25 cellular contexts compared by ENCODE assay signal in the genomic region with DNA sequence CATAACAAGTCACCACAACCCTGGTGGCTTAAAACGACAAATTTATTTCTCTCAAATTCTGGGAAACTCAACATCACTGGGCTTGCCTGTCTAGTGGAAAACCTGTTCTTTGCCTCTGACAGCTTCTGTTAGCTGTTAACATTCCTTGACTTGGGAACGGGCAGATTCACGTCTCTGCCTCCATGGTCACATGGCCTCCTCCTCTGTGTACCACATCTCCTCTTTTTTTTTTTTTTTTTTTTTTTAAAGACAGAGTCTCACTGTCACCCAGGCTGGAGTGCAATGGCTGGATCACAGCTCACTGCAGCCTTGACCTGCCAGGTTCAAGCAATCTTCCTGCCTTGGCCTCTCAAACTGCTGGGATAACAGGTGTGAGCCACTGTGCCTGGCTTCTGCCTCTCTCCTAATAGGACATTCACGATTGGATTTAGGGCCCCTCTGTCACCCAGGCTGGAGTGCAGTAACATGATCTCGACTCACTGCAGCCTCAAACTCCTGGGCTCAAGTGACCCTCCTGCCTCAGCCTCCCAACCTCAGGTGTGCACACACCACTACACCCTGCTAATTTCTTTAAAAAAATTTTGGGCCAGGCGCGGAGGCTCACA. TPM values are rescaled to one million over a fixed set of nuclear protein-coding genes. Genes with fewer than 3 reads are reported as not detected.
DNase-seq lines count a peak whose midpoint lies in the region; ATAC-seq, FAIRE-seq and TF ChIP-seq lines count a peak whose summit lies in the region.
"Had no signal": no experiment of that assay in that cellular context is flagged by ENCODE, and none has a peak within 500 bp of the region (broad histone marks: within the 10 kb centered on the region; RNA-seq: fewer than 3 reads in every experiment).

No MANE protein-coding gene starts in this region.

- H3K27ac ChIP-seq in HEK293 (ENCODE audit: extremely low read depth, low read depth, low read length), result no peak overlapping the region
- H3K27ac ChIP-seq in K562 (ENCODE audit: extremely low read depth, low read depth, low read length), result no peak overlapping the region
- H3K27ac ChIP-seq: C4-2B, SJCRH30 had no signal

- in situ Hi-C loops in K562 (cut with MboI), result loop anchor here (25.0 kb wide), 1 partner anchor 349 kb away; no protein-coding TSS in a partner anchor

- TF ChIP-seq EP300 in K562 (IDR thresholded peaks at IDR 0.05; ENCODE audit: low read length), result no peak

- no peaks in the 10 kb centered on the region for H3K79me2 ChIP-seq in K562 (ENCODE audit: control insufficient read depth, insufficient read depth, low read length)

- TF ChIP-seq RAD21 in K562 (CRISPR knock-in tag; conservative IDR thresholded peaks at IDR 0.05 in 1 of 2, IDR thresholded peaks at IDR 0.05 in 1 of 2), result no peak

- ATAC-seq in K562, result no peak
- ATAC-seq: HCT116, Panc1 had no signal

- TF ChIP-seq POLR2A in K562 (conservative IDR thresholded peaks at IDR 0.05), result no peak

- POLR2A ChIA-PET in HEK293 (lab: Yijun Ruan, JAX) (interaction anchor here (0.6 to 0.9 kb wide), 3 partner anchors 24 to 644 kb away, joined by 5 to 7 read pairs (median 5); no protein-coding TSS in a partner anchor), K562 (lab: Yijun Ruan, JAX) (no interaction called here)

- no peak for FAIRE-seq in K562 (lab: Jason Lieb, UNC)
- FAIRE-seq: GM19239, H1 had no signal

- CTCF ChIA-PET in HEK293 (lab: Yijun Ruan, JAX), result interaction anchor here (0.6 kb wide), 2 partner anchors 64 to 1220 kb away, joined by 3 to 4 read pairs; no protein-coding TSS in a partner anchor
- CTCF ChIA-PET in K562 (lab: Yijun Ruan, JAX; ENCODE audit: low intra/inter-chr PET ratio), result interaction anchor here (0.7 kb wide), 1 partner anchor 15 kb away, joined by 5 read pairs; no protein-coding TSS in a partner anchor

- peak overlapping the region; percentile 33 for H3K27ac Mint-ChIP-seq in progenitor cell of endocrine pancreas
- H3K27ac Mint-ChIP-seq: IgD-negative memory B cell had no signal

- H3K9me3 ChIP-seq in HEK293 (ENCODE audit: control insufficient read depth, insufficient read depth, low read depth, low read length), result no peaks in the 10 kb centered on the region
- H3K9me3 ChIP-seq in K562 (replicated peaks; ENCODE audit: control insufficient read depth, insufficient read depth, low read depth, low read length), result no peaks in the 10 kb centered on the region
- H3K9me3 ChIP-seq: SJCRH30 had no signal

- H3K27me3 ChIP-seq in K562 (ENCODE audit: control insufficient read depth in 2 of 2, insufficient read depth in 2 of 2, low read length in 2 of 2), result no peaks in the 10 kb centered on the region
- H3K27me3 ChIP-seq: SJCRH30 had no signal

- H2AFZ ChIP-seq in K562 (ENCODE audit: low read depth, low read length), result no peak overlapping the region

- no peaks in the 10 kb centered on the region for H3K4me1 Mint-ChIP-seq in progenitor cell of endocrine pancreas (ENCODE audit: low read depth)

- H3K36me3 Mint-ChIP-seq in progenitor cell of endocrine pancreas (ENCODE audit: insufficient read depth), result peaks cover 3% of the 10 kb centered on the region
- H3K36me3 Mint-ChIP-seq: IgD-negative memory B cell had no signal

- 56% methylated on average over 7 of the region's 7 CpGs for WGBS in K562 (ENCODE audit: insufficient coverage, low coverage, missing lambda C conversion rate)

- TF ChIP-seq CTCF in HEK293 (tag by site-specific recombination; IDR thresholded peaks at IDR 0.05), result no peak
- TF ChIP-seq CTCF in K562 (IDR thresholded peaks at IDR 0.05 in 2 of 3, conservative IDR thresholded peaks at IDR 0.05 in 1 of 3; ENCODE audit: insufficient read depth in 2 of 3, low read depth in 1 of 3, low read length in 3 of 3), result no peak
- no peak for TF ChIP-seq CTCF in progenitor cell of endocrine pancreas (IDR thresholded peaks at IDR 0.05; ENCODE audit: unreplicated experiment)

- H3K4me2 ChIP-seq in K562 (ENCODE audit: insufficient read depth, low read length), result no peak overlapping the region

- H3K27me3 Mint-ChIP-seq in progenitor cell of endocrine pancreas, result no peaks in the 10 kb centered on the region
- H3K27me3 Mint-ChIP-seq: CD8-positive, alpha-beta memory T cell; IgD-negative memory B cell had no signal

- H3K4me1 ChIP-seq in HEK293 (ENCODE audit: control insufficient read depth, insufficient read depth, low read length) (no peaks in the 10 kb centered on the region), K562 (replicated peaks in 1 of 2; ENCODE audit: control insufficient read depth in 2 of 2, insufficient read depth in 2 of 2, low read length in 2 of 2) (peaks cover 0 to 4% of the 10 kb centered on the region in 2 experiments; a peak in 2 of 5 replicates)

- no peaks in the 10 kb centered on the region for H3K9me1 ChIP-seq in K562 (ENCODE audit: control insufficient read depth, insufficient read depth, low read length)

- intact Hi-C loops in K562 (cut with micrococcal nuclease), result no loop called here

- H3K9me3 Mint-ChIP-seq in progenitor cell of endocrine pancreas (ENCODE audit: low read depth), result no peaks in the 10 kb centered on the region
- H3K9me3 Mint-ChIP-seq: CD8-positive, alpha-beta memory T cell; IgD-negative memory B cell had no signal

- H3K36me3 ChIP-seq in HEK293 (ENCODE audit: control insufficient read depth in 2 of 2, insufficient read depth in 1 of 2, low read length in 2 of 2) (peaks cover 18 to 23% of the 10 kb centered on the region in 2 experiments), K562 (ENCODE audit: control insufficient read depth, insufficient read depth, low read length) (peaks cover 21% of the 10 kb centered on the region; the same call in 1 of the 3 replicates)

- BruUV-seq in K562 (replicated peaks; lab: Mats Ljungman, UMichigan), result no TSS peak

- H3K4me3 Mint-ChIP-seq in progenitor cell of endocrine pancreas (ENCODE audit: low read depth), result no peak overlapping the region
- H3K4me3 Mint-ChIP-seq: CD8-positive, alpha-beta memory T cell; IgD-negative memory B cell had no signal

- peaks cover 7% of the 10 kb centered on the region; the same call in 1 of the 2 replicates for H4K20me1 ChIP-seq in K562 (replicated peaks; ENCODE audit: control insufficient read depth, insufficient read depth, low read length)

- DNase-seq in NCI-H82 (lab: John Stamatoyannopoulos, UW) (peak; percentile 35), NCI-H82 treated with DMSO at 0.1 percent for 48 hours (lab: John Stamatoyannopoulos, UW; ENCODE audit: unreplicated experiment) (no peak), K562 (ENCODE audit: extremely low read depth in 1 of 4, low spot score in 3 of 4) (no peak), progenitor cell of endocrine pancreas (ENCODE audit: low spot score, unreplicated experiment) (no peak), SHP77 treated with DMSO at 0.1 percent for 48 hours (lab: John Stamatoyannopoulos, UW) (no peak)
- DNase-seq in stimulated activated CD4-positive, alpha-beta T cell treated with anti-CD3 and anti-CD28 coated beads, Interleukin-15, amount 100 ng/mL, for 24 hours, result no peak
- DNase-seq: Calu3; CD8-positive, alpha-beta memory T cell; DMS153; GF-D8; Kasumi-1; NCI-H1092; NCI-H1436; NCI-H187 treated with DMSO at 0.1 percent for 48 hours; NCI-H2227 treated with DMSO at 0.1 percent for 48 hours; NCI-H510A treated with DMSO at 0.1 percent for 48 hours; NCI-H748 treated with DMSO at 0.1 percent for 48 hours had no signal

- peak overlapping the region in 1 of 2 experiments; percentile 17; a peak in 1 of 4 replicates for H3K9ac ChIP-seq in K562 (ENCODE audit: insufficient read depth in 1 of 2, low read depth in 2 of 2, low read length in 2 of 2)

- H3K4me3 ChIP-seq in HEK293 (ENCODE audit: low read depth, low read length), result no peak overlapping the region
- H3K4me3 ChIP-seq in K562, result no peak overlapping the region
- H3K4me3 ChIP-seq: SJCRH30 had no signal

RNA-seq across cellular contexts. Expression of a gene that starts 11.7 kb away (rescaled TPM):
- total RNA-seq in K562 (2011; cell fraction: chromatin; rRNA removed; ENCODE audit: low replicate concordance), result 9.5 and 31.3 TPM in 2 replicates
- 21.2 and 23.6 TPM in 2 replicates for total RNA-seq in K562 (2011; cell fraction: nucleolus; rRNA removed)
- total RNA-seq in K562 (2011; cell fraction: nucleoplasm; rRNA removed), result 13.2 and 14.3 TPM in 2 replicates
- 8.2 and 11.3 TPM in 2 replicates for total RNA-seq in K562 (2014; rRNA removed)
- 1.4 and 1.7 TPM in 2 replicates for total RNA-seq in K562 (2014; rRNA removed; fragmentation: Illumina TruSeq; extraction: Trizol)
- total RNA-seq in K562 (2015; rRNA removed; fragmentation: Illumina TruSeq; extraction: Trizol), result 4.0 and 4.2 TPM in 2 replicates
- total RNA-seq in K562 (2021), result 12.4 and 12.9 TPM in 2 replicates
- 6.4 and 9.2 TPM in 2 replicates for polyA plus RNA-seq in K562 (2011; rRNA removed)
- 9.5 and 22.7 TPM in 2 replicates for polyA plus RNA-seq in K562 (2011; cell fraction: cytosol; rRNA removed)
- 16.1 and 20.2 TPM in 2 replicates for polyA plus RNA-seq in K562 (2011; cell fraction: nucleus; rRNA removed)
- polyA plus RNA-seq in K562 (2012), result 7.3 and 10.7 TPM in 2 replicates
- polyA plus RNA-seq in K562 (2014; fragmentation: Illumina TruSeq; extraction: Trizol), result 3.7 and 8.4 TPM in 2 replicates
- polyA plus RNA-seq in K562 (2014; fragmentation: Nextera tagmentation; extraction: Ambion mirVana), result under 1 TPM in 1 of 2 experiments, not detected in 1; 0.11 TPM
- 10.7 and 11.9 TPM in 2 replicates for polyA plus RNA-seq in K562 (2014; rRNA removed)
- 2.5 and 5.3 TPM in 2 replicates for polyA minus RNA-seq in K562 (2011; rRNA and poly(A)+ RNA removed)
- polyA minus RNA-seq in K562 (2011; cell fraction: cytosol; rRNA and poly(A)+ RNA removed), result 8.2 and 8.6 TPM in 2 replicates
- polyA minus RNA-seq in K562 (2011; cell fraction: nucleus; rRNA and poly(A)+ RNA removed), result 5.5 and 6.7 TPM in 2 replicates
- 75.8 and 76.7 TPM in 2 replicates for total RNA-seq in progenitor cell of endocrine pancreas

RNA-seq across cellular contexts. Expression of a gene that starts 30.1 kb away (rescaled TPM):
- 13.7 and 27.0 TPM in 2 replicates for total RNA-seq in K562 (2011; cell fraction: chromatin; rRNA removed; ENCODE audit: low replicate concordance)
- 25.8 and 27.0 TPM in 2 replicates for total RNA-seq in K562 (2011; cell fraction: nucleolus; rRNA removed)
- total RNA-seq in K562 (2011; cell fraction: nucleoplasm; rRNA removed), result 21.0 and 29.0 TPM in 2 replicates
- total RNA-seq in K562 (2014; rRNA removed), result 49.2 and 63.0 TPM in 2 replicates
- 34.6 and 37.5 TPM in 2 replicates for total RNA-seq in K562 (2014; rRNA removed; fragmentation: Illumina TruSeq; extraction: Trizol)
- total RNA-seq in K562 (2015; rRNA removed; fragmentation: Illumina TruSeq; extraction: Trizol), result 46.6 and 47.4 TPM in 2 replicates
- total RNA-seq in K562 (2021), result 70.0 and 73.8 TPM in 2 replicates
- 51.7 and 52.6 TPM in 2 replicates for polyA plus RNA-seq in K562 (2011; rRNA removed)
- polyA plus RNA-seq in K562 (2011; cell fraction: cytosol; rRNA removed), result 72.8 and 75.5 TPM in 2 replicates
- 25.7 and 27.6 TPM in 2 replicates for polyA plus RNA-seq in K562 (2011; cell fraction: nucleus; rRNA removed)
- polyA plus RNA-seq in K562 (2012), result 30.7 and 36.5 TPM in 2 replicates
- polyA plus RNA-seq in K562 (2014; fragmentation: Illumina TruSeq; extraction: Trizol), result 47.2 and 52.2 TPM in 2 replicates
- 10 to 100 TPM; 11.4 to 18.0 TPM for polyA plus RNA-seq in K562 (2014; fragmentation: Nextera tagmentation; extraction: Ambion mirVana)
- 38.4 and 48.0 TPM in 2 replicates for polyA plus RNA-seq in K562 (2014; rRNA removed)
- 59.1 and 79.4 TPM in 2 replicates for polyA minus RNA-seq in K562 (2011; rRNA and poly(A)+ RNA removed)
- 74.9 and 81.0 TPM in 2 replicates for polyA minus RNA-seq in K562 (2011; cell fraction: cytosol; rRNA and poly(A)+ RNA removed)
- polyA minus RNA-seq in K562 (2011; cell fraction: nucleus; rRNA and poly(A)+ RNA removed), result 12.4 and 19.2 TPM in 2 replicates
- total RNA-seq in progenitor cell of endocrine pancreas, result 78.1 and 78.4 TPM in 2 replicates

RNA-seq across cellular contexts. Expression of a gene that starts 44.8 kb away (rescaled TPM):
- 135 and 339 TPM in 2 replicates for total RNA-seq in K562 (2011; cell fraction: chromatin; rRNA removed; ENCODE audit: low replicate concordance)
- total RNA-seq in K562 (2011; cell fraction: nucleolus; rRNA removed), result 168 and 180 TPM in 2 replicates
- total RNA-seq in K562 (2011; cell fraction: nucleoplasm; rRNA removed), result 115 and 116 TPM in 2 replicates
- total RNA-seq in K562 (2014; rRNA removed), result 82.5 and 117 TPM in 2 replicates
- 57.2 and 64.8 TPM in 2 replicates for total RNA-seq in K562 (2014; rRNA removed; fragmentation: Illumina TruSeq; extraction: Trizol)
- 65.9 and 71.4 TPM in 2 replicates for total RNA-seq in K562 (2015; rRNA removed; fragmentation: Illumina TruSeq; extraction: Trizol)
- total RNA-seq in K562 (2021), result 116 and 121 TPM in 2 replicates
- 126 and 140 TPM in 2 replicates for polyA plus RNA-seq in K562 (2011; rRNA removed)
- 150 and 255 TPM in 2 replicates for polyA plus RNA-seq in K562 (2011; cell fraction: cytosol; rRNA removed)
- polyA plus RNA-seq in K562 (2011; cell fraction: nucleus; rRNA removed), result 312 and 400 TPM in 2 replicates
- 87.1 and 120 TPM in 2 replicates for polyA plus RNA-seq in K562 (2012)
- 92.6 and 108 TPM in 2 replicates for polyA plus RNA-seq in K562 (2014; fragmentation: Illumina TruSeq; extraction: Trizol)
- 10 to 100 TPM; 11.7 to 14.4 TPM for polyA plus RNA-seq in K562 (2014; fragmentation: Nextera tagmentation; extraction: Ambion mirVana)
- 86.9 and 88.9 TPM in 2 replicates for polyA plus RNA-seq in K562 (2014; rRNA removed)
- polyA minus RNA-seq in K562 (2011; rRNA and poly(A)+ RNA removed), result 124 and 145 TPM in 2 replicates
- polyA minus RNA-seq in K562 (2011; cell fraction: cytosol; rRNA and poly(A)+ RNA removed), result 107 and 114 TPM in 2 replicates
- 59.5 and 63.8 TPM in 2 replicates for polyA minus RNA-seq in K562 (2011; cell fraction: nucleus; rRNA and poly(A)+ RNA removed)
- 256 and 260 TPM in 2 replicates for total RNA-seq in progenitor cell of endocrine pancreas

RNA-seq across cellular contexts. Expression of a gene that starts 46.7 kb away (rescaled TPM):
- total RNA-seq in K562 (2011; cell fraction: chromatin; rRNA removed; ENCODE audit: low replicate concordance), result 8.1 and 23.7 TPM in 2 replicates
- total RNA-seq in K562 (2011; cell fraction: nucleolus; rRNA removed), result 20.5 and 26.8 TPM in 2 replicates
- total RNA-seq in K562 (2011; cell fraction: nucleoplasm; rRNA removed), result 12.3 and 12.8 TPM in 2 replicates
- 4.0 and 6.4 TPM in 2 replicates for total RNA-seq in K562 (2014; rRNA removed)
- 0.77 and 1.2 TPM in 2 replicates for total RNA-seq in K562 (2014; rRNA removed; fragmentation: Illumina TruSeq; extraction: Trizol)
- total RNA-seq in K562 (2015; rRNA removed; fragmentation: Illumina TruSeq; extraction: Trizol), result 2.4 and 2.8 TPM in 2 replicates
- total RNA-seq in K562 (2021), result 7.8 and 8.2 TPM in 2 replicates
- 3.0 and 5.9 TPM in 2 replicates for polyA plus RNA-seq in K562 (2011; rRNA removed)
- polyA plus RNA-seq in K562 (2011; cell fraction: cytosol; rRNA removed), result 8.2 and 13.6 TPM in 2 replicates
- polyA plus RNA-seq in K562 (2011; cell fraction: nucleus; rRNA removed), result 24.6 and 25.0 TPM in 2 replicates
- 6.5 and 7.8 TPM in 2 replicates for polyA plus RNA-seq in K562 (2012)
- 1.6 and 3.6 TPM in 2 replicates for polyA plus RNA-seq in K562 (2014; fragmentation: Illumina TruSeq; extraction: Trizol)
- polyA plus RNA-seq in K562 (2014; fragmentation: Nextera tagmentation; extraction: Ambion mirVana), result under 1 TPM; 0.10 to 0.21 TPM
- 3.8 and 4.7 TPM in 2 replicates for polyA plus RNA-seq in K562 (2014; rRNA removed)
- polyA minus RNA-seq in K562 (2011; rRNA and poly(A)+ RNA removed), result 3.6 and 5.1 TPM in 2 replicates
- polyA minus RNA-seq in K562 (2011; cell fraction: cytosol; rRNA and poly(A)+ RNA removed), result 4.9 and 5.6 TPM in 2 replicates
- polyA minus RNA-seq in K562 (2011; cell fraction: nucleus; rRNA and poly(A)+ RNA removed), result 11.4 and 14.9 TPM in 2 replicates
- 18.4 and 22.2 TPM in 2 replicates for total RNA-seq in progenitor cell of endocrine pancreas
